1 cellular context compared by ENCODE assay signal in the genomic region with DNA sequence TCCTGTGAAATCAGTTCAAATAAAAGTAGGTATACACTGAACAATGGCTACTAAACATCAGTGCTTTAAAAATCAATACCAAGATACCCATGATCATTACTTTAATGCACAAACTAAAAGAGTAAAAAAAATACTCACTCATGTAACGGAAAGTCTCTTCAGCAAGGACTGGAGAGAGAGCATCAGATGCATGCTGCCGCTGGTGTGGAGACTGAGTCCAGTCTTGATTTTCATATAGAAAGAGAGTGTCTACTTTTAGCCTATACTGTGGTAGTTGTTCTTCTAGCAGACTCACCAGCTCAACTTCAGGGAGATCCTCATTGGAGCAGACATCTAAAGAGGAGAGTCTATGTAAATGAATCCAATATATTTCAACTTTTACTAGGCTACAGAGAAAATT.
TF ChIP-seq lines count a peak whose summit lies in the region.

No MANE protein-coding gene starts in this region.

TF ChIP-seq in A549, 52 proteins besides CTCF, POLR2A, EP300 and RAD21:
- TF ChIP-seq POLR2AphosphoS2 (conservative IDR thresholded peaks at IDR 0.05; ENCODE audit: low read length), result no peak
- TF ChIP-seq FOSL2 (IDR thresholded peaks at IDR 0.05), result no peak
- TF ChIP-seq FOSL2 (CRISPR knock-in tag; IDR thresholded peaks at IDR 0.05), result no peak
- no peak for TF ChIP-seq GATA3 (IDR thresholded peaks at IDR 0.05; ENCODE audit: borderline replicate concordance)
- no peak for TF ChIP-seq BCL3 (IDR thresholded peaks at IDR 0.05)
- no peak for TF ChIP-seq HDAC2 (IDR thresholded peaks at IDR 0.05)
- no peak for TF ChIP-seq TFCP2L1 (CRISPR knock-in tag; IDR thresholded peaks at IDR 0.05)
- TF ChIP-seq RFX5 (IDR thresholded peaks at IDR 0.05), result no peak
- TF ChIP-seq, protein P1, sequence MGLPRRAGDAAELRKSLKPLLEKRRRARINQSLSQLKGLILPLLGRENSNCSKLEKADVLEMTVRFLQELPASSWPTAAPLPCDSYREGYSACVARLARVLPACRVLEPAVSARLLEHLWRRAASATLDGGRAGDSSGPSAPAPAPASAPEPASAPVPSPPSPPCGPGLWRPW (IDR thresholded peaks at IDR 0.05), result no peak
- TF ChIP-seq KDM5A (IDR thresholded peaks at IDR 0.05), result no peak
